ENCODE assay signal across 1 cellular context in the genomic region with DNA sequence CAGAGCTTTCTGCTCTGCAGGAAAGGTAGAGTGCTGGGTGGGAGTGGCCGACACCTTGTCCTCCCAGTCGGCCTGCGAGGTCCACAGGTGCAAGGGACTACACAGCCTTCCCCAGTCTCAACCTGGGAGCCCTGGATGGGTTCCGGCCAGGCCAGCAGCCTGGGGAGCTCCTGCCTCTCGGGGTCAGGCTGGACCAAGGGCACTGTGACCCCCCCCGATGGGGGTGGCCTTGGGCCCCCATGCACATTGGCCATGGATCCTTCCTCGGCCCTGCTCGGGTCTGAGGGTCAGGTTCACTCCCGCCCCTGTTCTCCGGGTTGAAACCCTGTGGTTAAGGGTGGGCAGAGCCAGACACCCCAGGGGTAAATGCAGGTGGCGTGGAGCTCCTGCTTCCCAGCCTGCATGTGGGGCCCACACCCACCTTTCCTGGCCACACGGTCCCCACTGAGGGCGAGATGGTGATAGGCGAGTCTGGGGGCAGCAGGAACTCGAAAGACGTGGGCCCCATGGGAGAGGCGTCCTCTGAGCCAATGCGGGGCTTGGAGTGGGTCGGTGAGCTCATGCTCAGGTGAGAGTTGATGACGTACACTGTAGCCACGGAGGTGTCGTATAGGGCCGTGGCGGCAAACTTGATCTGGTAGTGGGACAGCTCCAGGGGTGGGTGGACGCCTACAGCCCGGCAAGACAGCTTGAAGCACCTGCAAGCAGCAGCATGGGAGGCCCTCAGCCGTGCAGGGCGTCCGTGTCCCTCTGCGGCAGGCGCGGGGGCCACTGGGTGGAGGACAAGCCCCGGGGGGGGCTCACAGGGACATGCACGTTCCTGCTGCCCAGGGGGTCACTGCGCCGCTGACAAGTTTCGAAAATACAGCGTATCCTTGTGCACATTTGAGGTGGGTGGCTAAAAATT.
A peak's percentile ranks its signal among the peaks of the same experiment; 100 is the strongest.
TF ChIP-seq lines count a peak whose summit lies in the region.

No MANE protein-coding gene starts in this region.

TF ChIP-seq in HepG2, 621 proteins besides CTCF, POLR2A, EP300 and RAD21:
- TF ChIP-seq CREB1 (IDR thresholded peaks at IDR 0.05), result peak; percentile 41; the same call in 1 of the 2 replicates
- no peak for TF ChIP-seq CREB1 (CRISPR knock-in tag; IDR thresholded peaks at IDR 0.05)
- peak; percentile 53 for TF ChIP-seq AGO2 (optimal IDR thresholded peaks at IDR 0.05; ENCODE audit: low read depth, low read length)
- TF ChIP-seq ZNF883 (CRISPR knock-in tag; IDR thresholded peaks at IDR 0.05; ENCODE audit: not compliant biosample characterization), result peak; percentile 76
- no peak for TF ChIP-seq CBX2 (IDR thresholded peaks at IDR 0.05; ENCODE audit: low read depth, low read length)
- TF ChIP-seq CBX2 (CRISPR knock-in tag; IDR thresholded peaks at IDR 0.05; ENCODE audit: low read depth), result no peak
- peak; percentile 60; the same call in 1 of the 2 replicates for TF ChIP-seq ZSCAN25 (CRISPR knock-in tag; IDR thresholded peaks at IDR 0.05)
- TF ChIP-seq, protein P1, sequence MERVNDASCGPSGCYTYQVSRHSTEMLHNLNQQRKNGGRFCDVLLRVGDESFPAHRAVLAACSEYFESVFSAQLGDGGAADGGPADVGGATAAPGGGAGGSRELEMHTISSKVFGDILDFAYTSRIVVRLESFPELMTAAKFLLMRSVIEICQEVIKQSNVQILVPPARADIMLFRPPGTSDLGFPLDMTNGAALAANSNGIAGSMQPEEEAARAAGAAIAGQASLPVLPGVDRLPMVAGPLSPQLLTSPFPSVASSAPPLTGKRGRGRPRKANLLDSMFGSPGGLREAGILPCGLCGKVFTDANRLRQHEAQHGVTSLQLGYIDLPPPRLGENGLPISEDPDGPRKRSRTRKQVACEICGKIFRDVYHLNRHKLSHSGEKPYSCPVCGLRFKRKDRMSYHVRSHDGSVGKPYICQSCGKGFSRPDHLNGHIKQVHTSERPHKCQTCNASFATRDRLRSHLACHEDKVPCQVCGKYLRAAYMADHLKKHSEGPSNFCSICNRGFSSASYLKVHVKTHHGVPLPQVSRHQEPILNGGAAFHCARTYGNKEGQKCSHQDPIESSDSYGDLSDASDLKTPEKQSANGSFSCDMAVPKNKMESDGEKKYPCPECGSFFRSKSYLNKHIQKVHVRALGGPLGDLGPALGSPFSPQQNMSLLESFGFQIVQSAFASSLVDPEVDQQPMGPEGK (CRISPR knock-in tag; IDR thresholded peaks at IDR 0.05), result peak; percentile 70
- no peak for TF ChIP-seq YY1 (IDR thresholded peaks at IDR 0.05; ENCODE audit: insufficient read depth, insufficient replicate concordance, low read depth, low read length)
- 0 out of 2 replicates have a peak, but pooled peaks have one; percentile 21 for TF ChIP-seq KDM2A (CRISPR knock-in tag; IDR thresholded peaks at IDR 0.05; ENCODE audit: borderline replicate concordance, low read depth)
